In genomic region chr11:120029321-120029720, GRCh38 we compare ENCODE assay signal across 18 cellular contexts.
"Had no signal": no experiment of that assay in that cellular context is flagged by ENCODE, and none has a peak within 500 bp of the region (broad histone marks: within the 10 kb centered on the region; RNA-seq: fewer than 3 reads in every experiment).

No MANE protein-coding gene starts in this region.

- DNase-seq: colonic mucosa; effector CD8-positive, alpha-beta T cell; heart left ventricle; mammary epithelial cell; mucosa of descending colon; naive thymus-derived CD8-positive, alpha-beta T cell; ovary; sigmoid colon; stimulated activated CD4-positive, alpha-beta T cell treated with anti-CD3 and anti-CD28 coated beads, Interleukin-2, amount 100 ng/mL, for 24 hours; stimulated activated CD4-positive, alpha-beta T cell treated with anti-CD3 and anti-CD28 coated beads, Interleukin-4, amount 100 ng/mL, for 4 hours; stimulated activated naive B cell treated with anti-CD40 and anti-IgM and Interleukin-4, amounts not matched to agents 10 μg/mL and 1 μg/mL and 100 μg/mL, for 72 hours; stimulated activated naive CD8-positive, alpha-beta T cell treated with anti-CD3 and anti-CD28 coated beads, Interleukin-15, amount 100 ng/mL, for 72 hours; testis; transverse colon had no signal

- H3K27me3 ChIP-seq: colonic mucosa, ovary, right atrium auricular region, testis had no signal

- H3K36me3 ChIP-seq: colonic mucosa, heart left ventricle, ovary, right atrium auricular region, sigmoid colon, transverse colon had no signal

- H3K9me3 ChIP-seq: colonic mucosa, heart left ventricle, mucosa of descending colon, ovary, right atrium auricular region, sigmoid colon, testis, transverse colon had no signal

- H3K4me1 ChIP-seq: colonic mucosa, right atrium auricular region, sigmoid colon, testis, transverse colon had no signal

- H3K27ac ChIP-seq: colonic mucosa, heart left ventricle, ovary, right atrium auricular region, sigmoid colon, skin epidermis, testis, transverse colon had no signal

- H3K4me3 ChIP-seq: colonic mucosa, heart left ventricle, mucosa of descending colon, ovary, right atrium auricular region, sigmoid colon, skin epidermis, testis, transverse colon had no signal

- ATAC-seq: esophagus mucosa; heart left ventricle; left lobe of liver; mucosa of descending colon; naive thymus-derived CD8-positive, alpha-beta T cell; stimulated activated naive B cell treated with anti-CD40 and anti-IgM and Interleukin-4, amounts not matched to agents 10 μg/mL and 1 μg/mL and 100 μg/mL, for 72 hours; stimulated activated naive CD8-positive, alpha-beta T cell treated with anti-CD3 and anti-CD28 coated beads, Interleukin-15, amount 100 ng/mL, for 72 hours had no signal
